In genomic region chr3:154421067-154421466, GRCh38 we compare ENCODE assay signal across 16 cellular contexts.
A peak's percentile ranks its signal among the peaks of the same experiment; 100 is the strongest.
DNase-seq lines count a peak whose midpoint lies in the region; ATAC-seq lines count a peak whose summit lies in the region.
"Had no signal": no experiment of that assay in that cellular context is flagged by ENCODE, and none has a peak within 500 bp of the region (broad histone marks: within the 10 kb centered on the region; RNA-seq: fewer than 3 reads in every experiment).

No MANE protein-coding gene starts in this region.

- DNase-seq in EH (ENCODE audit: low read depth) (peak; percentile 25), Kasumi-1 (lab: John Stamatoyannopoulos, UW) (peak; percentile 21 to 35), astrocyte of the hippocampus (ENCODE audit: low read depth, low spot score) (peak; percentile 41), left kidney (ENCODE audit: low read depth, low spot score) (peak; percentile 65), kidney tubule cell (ENCODE audit: low spot score) (no peak), NCI-H82 (lab: John Stamatoyannopoulos, UW) (no peak)
- DNase-seq in stimulated activated CD4-positive, alpha-beta T cell treated with anti-CD3 and anti-CD28 coated beads, Interleukin-1b, Interleukin-23, amount 100 ng/mL, for 48 hours = no peak
- DNase-seq: activated CD4-positive, alpha-beta memory T cell treated with anti-CD3 and anti-CD28 coated beads, Interleukin-2, amount 10 ng/mL, durations not matched to agents 7 days and 5 days; CD4-positive, alpha-beta memory T cell; gastrocnemius medialis; left colon; NCI-H1436 treated with DMSO at 0.1 percent for 48 hours; small intestine; SW 1271 had no signal

- ATAC-seq in GM21576 (IDR thresholded peaks at IDR 0.05; ENCODE audit: unreplicated experiment) = no peak
- ATAC-seq: gastrocnemius medialis; left colon; natural killer cell treated with Interleukin-12 subunit alpha and Interleukin-12 subunit beta and Interleukin-15 and Interleukin-18, amount 100 ng/mL, for 72 hours had no signal

Comparison
In these comparisons a context has a peak if more than half of its experiments do, and no peak if none do; other contexts are left out.
1. DNase-seq: peak in EH (single experiment), Kasumi-1 (2 of 2), astrocyte of the hippocampus (single experiment) and left kidney (single experiment); none in kidney tubule cell (single experiment), stimulated activated CD4-positive, alpha-beta T cell treated with anti-CD3 and anti-CD28 coated beads, Interleukin-1b, Interleukin-23, amount 100 ng/mL, for 48 hours (single experiment) and NCI-H82 (single experiment).